ENCODE assay signal across 9 cellular contexts in genomic region chr1:58577676-58578073, GRCh38. TPM values are rescaled to one million over a fixed set of nuclear protein-coding genes. Genes with fewer than 3 reads are reported as not detected.
DNase-seq lines count a peak whose midpoint lies in the region; ATAC-seq and TF ChIP-seq lines count a peak whose summit lies in the region.
"Had no signal": no experiment of that assay in that cellular context is flagged by ENCODE, and none has a peak within 500 bp of the region (broad histone marks: within the 10 kb centered on the region; RNA-seq: fewer than 3 reads in every experiment).

No MANE protein-coding gene starts in this region.

- H2BK120ac ChIP-seq in mesenchymal stem cell (ENCODE audit: low read depth, low read length) = no peak overlapping the region

- H3K14ac ChIP-seq in mesenchymal stem cell (ENCODE audit: low read length in 2 of 2) = no peak overlapping the region

- no peaks in the 10 kb centered on the region for H3K36me3 Mint-ChIP-seq in activated naive CD4-positive, alpha-beta T cell treated with anti-CD3 and anti-CD28 coated beads, Interleukin-2, amount 50 U/mL, for 24 hours
- H3K36me3 Mint-ChIP-seq in activated naive CD4-positive, alpha-beta T cell treated with anti-CD3 and anti-CD28 coated beads, Interleukin-2, amount 10 ng/mL, durations not matched to agents 7 days and 5 days = no peaks in the 10 kb centered on the region

- ATAC-seq in upper lobe of left lung (ENCODE audit: low FRiP score in 2 of 2) (no peak), HG02852 (IDR thresholded peaks at IDR 0.05; ENCODE audit: unreplicated experiment) (no peak)

- H4K8ac ChIP-seq in mesenchymal stem cell (ENCODE audit: low read length) = no peak overlapping the region

- H2BK12ac ChIP-seq in mesenchymal stem cell (ENCODE audit: low read length in 2 of 2) = no peak overlapping the region

- no peak overlapping the region for H3K27ac Mint-ChIP-seq in activated naive CD4-positive, alpha-beta T cell treated with anti-CD3 and anti-CD28 coated beads, Interleukin-2, amount 50 U/mL, for 24 hours
- H3K27ac Mint-ChIP-seq in activated naive CD4-positive, alpha-beta T cell treated with anti-CD3 and anti-CD28 coated beads, Interleukin-2, amount 10 ng/mL, durations not matched to agents 7 days and 5 days = no peak overlapping the region

- H2AFZ ChIP-seq in mesenchymal stem cell (ENCODE audit: low read depth, low read length) = no peak overlapping the region

- H3K18ac ChIP-seq in mesenchymal stem cell (ENCODE audit: low read depth in 1 of 2, low read length in 2 of 2) = no peak overlapping the region

- H3K4me3 ChIP-seq in mesenchymal stem cell (ENCODE audit: insufficient read depth in 1 of 2, low read depth in 1 of 2, low read length in 2 of 2) (peak overlapping the region in 1 of 2 experiments; percentile 70), upper lobe of left lung (peak overlapping the region in 3 of 4 donors; percentile 49 to 56 (median 50))

- H3K79me1 ChIP-seq in mesenchymal stem cell (replicated peaks; ENCODE audit: low read length, poor library complexity, severe bottlenecking) = no peaks in the 10 kb centered on the region

- peaks cover 0 to 6% of the 10 kb centered on the region in 2 experiments for H3K36me3 ChIP-seq in mesenchymal stem cell (ENCODE audit: control insufficient read depth in 1 of 2, insufficient read depth in 2 of 2, low read depth in 1 of 2, low read length in 2 of 2)
- no peaks in the 10 kb centered on the region for H3K36me3 ChIP-seq in upper lobe of left lung

- in situ Hi-C loops in G401 (cut with HindIII; ENCODE audit: low sequenced_read_pairs) = no loop called here

- TF ChIP-seq EP300 in upper lobe of left lung (IDR thresholded peaks at IDR 0.05) = no peak

- 32% methylated on average over 3 of the region's 5 CpGs for WGBS in mesenchymal stem cell
- WGBS in upper lobe of left lung, 2 donors = 17 to 20% methylated on average over 5 of the region's 5 CpGs

- H3K4me1 Mint-ChIP-seq in activated naive CD4-positive, alpha-beta T cell treated with anti-CD3 and anti-CD28 coated beads, Interleukin-2, amount 50 U/mL, for 24 hours = peaks cover 40% of the 10 kb centered on the region
- peaks cover 27% of the 10 kb centered on the region for H3K4me1 Mint-ChIP-seq in activated naive CD4-positive, alpha-beta T cell treated with anti-CD3 and anti-CD28 coated beads, Interleukin-2, amount 10 ng/mL, durations not matched to agents 7 days and 5 days

- no peak for TF ChIP-seq POLR2A in upper lobe of left lung (IDR thresholded peaks at IDR 0.05)

- no peak overlapping the region for H3K23ac ChIP-seq in mesenchymal stem cell (ENCODE audit: low read length in 2 of 2)

- H3K27me3 ChIP-seq in mesenchymal stem cell (ENCODE audit: control insufficient read depth in 1 of 2, insufficient read depth in 1 of 2, low read length in 2 of 2) = peaks cover 0 to 45% of the 10 kb centered on the region in 2 experiments
- peaks cover 0 to 8% (median 3%) of the 10 kb centered on the region in 4 donors for H3K27me3 ChIP-seq in upper lobe of left lung

- peak overlapping the region; percentile 13 for H3K9ac ChIP-seq in mesenchymal stem cell (ENCODE audit: low read length)

- H3K9me3 ChIP-seq in mesenchymal stem cell (ENCODE audit: control insufficient read depth, low read length) (no peaks in the 10 kb centered on the region), upper lobe of left lung (no peaks in the 10 kb centered on the region)

- no peak for DNase-seq in activated naive CD4-positive, alpha-beta T cell treated with anti-CD3 and anti-CD28 coated beads, Interleukin-2, amount 10 ng/mL, durations not matched to agents 7 days and 5 days
- DNase-seq in caudate nucleus (lab: John Stamatoyannopoulos, UW) = no peak
- DNase-seq in mesenchymal stem cell = no peak
- no peak for DNase-seq in upper lobe of left lung
- DNase-seq in epidermal melanocyte (ENCODE audit: insufficient read length, low spot score) = no peak
- DNase-seq in G401 (ENCODE audit: low spot score) = no peak

- CTCF ChIA-PET in activated naive CD4-positive, alpha-beta T cell treated with anti-CD3 and anti-CD28 coated beads, Interleukin-2, amount 10 ng/mL, durations not matched to agents 7 days and 5 days (lab: Charles Lee) = no interaction called here

- no peak overlapping the region for H2AK5ac ChIP-seq in mesenchymal stem cell (ENCODE audit: low read length, severe bottlenecking)

- H3K4me1 ChIP-seq in mesenchymal stem cell (ENCODE audit: control insufficient read depth, insufficient read depth, low read depth, low read length) (peaks cover 10% of the 10 kb centered on the region), upper lobe of left lung (peaks cover 11 to 50% (median 19%) of the 10 kb centered on the region in 4 donors)

- H3K4me2 ChIP-seq in mesenchymal stem cell (ENCODE audit: low read length, poor library complexity, severe bottlenecking) = peak overlapping the region; percentile 75

- no peak overlapping the region for H2BK5ac ChIP-seq in mesenchymal stem cell (ENCODE audit: low read depth, low read length, poor library complexity, severe bottlenecking)

- no peak for TF ChIP-seq CTCF in upper lobe of left lung (IDR thresholded peaks at IDR 0.05)

- H3K27ac ChIP-seq in caudate nucleus (ENCODE audit: low read depth, low read length) (peak overlapping the region; percentile 4), mesenchymal stem cell (ENCODE audit: low read length, poor library complexity, severe bottlenecking) (no peak overlapping the region), upper lobe of left lung (peak overlapping the region; percentile 81 to 87 (median 86))

- no peaks in the 10 kb centered on the region for H3K9me3 Mint-ChIP-seq in activated naive CD4-positive, alpha-beta T cell treated with anti-CD3 and anti-CD28 coated beads, Interleukin-2, amount 50 U/mL, for 24 hours
- no peaks in the 10 kb centered on the region for H3K9me3 Mint-ChIP-seq in activated naive CD4-positive, alpha-beta T cell treated with anti-CD3 and anti-CD28 coated beads, Interleukin-2, amount 10 ng/mL, durations not matched to agents 7 days and 5 days

- peaks cover 36% of the 10 kb centered on the region for H3K27me3 Mint-ChIP-seq in activated naive CD4-positive, alpha-beta T cell treated with anti-CD3 and anti-CD28 coated beads, Interleukin-2, amount 50 U/mL, for 24 hours
- H3K27me3 Mint-ChIP-seq in activated naive CD4-positive, alpha-beta T cell treated with anti-CD3 and anti-CD28 coated beads, Interleukin-2, amount 10 ng/mL, durations not matched to agents 7 days and 5 days = peaks cover 74% of the 10 kb centered on the region

- H4K91ac ChIP-seq in mesenchymal stem cell (ENCODE audit: low read length) = no peak overlapping the region

- peak overlapping the region; percentile 61 for H3K4me3 Mint-ChIP-seq in activated naive CD4-positive, alpha-beta T cell treated with anti-CD3 and anti-CD28 coated beads, Interleukin-2, amount 50 U/mL, for 24 hours
- no peak overlapping the region for H3K4me3 Mint-ChIP-seq in activated naive CD4-positive, alpha-beta T cell treated with anti-CD3 and anti-CD28 coated beads, Interleukin-2, amount 10 ng/mL, durations not matched to agents 7 days and 5 days

- no peak overlapping the region for H3K4ac ChIP-seq in mesenchymal stem cell (ENCODE audit: low read depth in 1 of 2, low read length in 2 of 2)

- no peak overlapping the region for H2BK15ac ChIP-seq in mesenchymal stem cell (ENCODE audit: low read depth, poor library complexity, severe bottlenecking)

RNA-seq across cellular contexts. Expression of gene TACSTD2, which starts 0.6 kb away (rescaled TPM):
- 0.08 TPM for polyA plus RNA-seq in mesenchymal stem cell (2013, experiment 1 of 2)
- polyA plus RNA-seq in mesenchymal stem cell (2013, experiment 2 of 2) = 0.12 TPM
- 100 to 1,000 TPM in 5 of 6 donors, 10 to 100 TPM in 1; 41.9 to 387 (median 161) TPM for total RNA-seq in upper lobe of left lung
- not detected in 2 replicates for total RNA-seq in G401 (2014; rRNA removed; shearing (Covaris generic))
- total RNA-seq: LHCN-M2 had no signal

RNA-seq across cellular contexts. Expression of gene OMA1, which starts 31.1 kb away (rescaled TPM):
- polyA plus RNA-seq in mesenchymal stem cell (2013, experiment 1 of 2) = 6.1 TPM
- 6.3 TPM for polyA plus RNA-seq in mesenchymal stem cell (2013, experiment 2 of 2)
- total RNA-seq in upper lobe of left lung = 10 to 100 TPM in 5 of 6 donors, 1 to 10 TPM in 1; 4.7 to 35.9 (median 20.7) TPM
- total RNA-seq in G401 (2014; rRNA removed; shearing (Covaris generic)) = 22.1 and 24.6 TPM in 2 replicates

Comparison
In these comparisons a context has a peak if more than half of its experiments do, and no peak if none do; other contexts are left out.
1. RNA of gene TACSTD2, which starts 0.6 kb away (total RNA-seq): 41.9 to 387 TPM in upper lobe of left lung; not detected in G401; every median in the first group is over 10 times any median in the second.